In genomic region chr6:112200185-112200914, GRCh38 we compare ENCODE assay signal across 12 cellular contexts. TPM values are rescaled to one million over a fixed set of nuclear protein-coding genes. Genes with fewer than 3 reads are reported as not detected.
"Had no signal": no experiment of that assay in that cellular context is flagged by ENCODE, and none has a peak within 500 bp of the region (broad histone marks: within the 10 kb centered on the region; RNA-seq: fewer than 3 reads in every experiment).

No MANE protein-coding gene starts in this region.

RNA-seq across cellular contexts. Expression of gene LAMA4, which starts 54.0 kb away (rescaled TPM):
- total RNA-seq: activated B cell treated with CpG ODN at 0.5 μM for 24 hours; activated CD4-positive, alpha-beta memory T cell treated with anti-CD3 and anti-CD28 coated beads for 36 hours; activated CD4-positive, alpha-beta memory T cell treated with anti-CD3 and anti-CD28 coated beads, Interleukin-2, amount 10 ng/mL, durations not matched to agents 7 days and 5 days; activated CD4-positive, alpha-beta T cell treated with anti-CD3 and anti-CD28 coated beads, Interleukin-2, amount 10 ng/mL, durations not matched to agents 24 days and 14 days; activated CD4-positive, alpha-beta T cell treated with anti-CD3 and anti-CD28 coated beads, Interleukin-2, amount 10 ng/mL, durations not matched to agents 7 days and 5 days; activated CD8-positive, alpha-beta memory T cell treated with anti-CD3 and anti-CD28 coated beads for 36 hours; activated CD8-positive, alpha-beta memory T cell treated with anti-CD3 and anti-CD28 coated beads, Interleukin-2, amount 10 ng/mL, durations not matched to agents 7 days and 5 days; activated CD8-positive, alpha-beta T cell treated with anti-CD3 and anti-CD28 coated beads for 36 hours; activated CD8-positive, alpha-beta T cell treated with anti-CD3 and anti-CD28 coated beads, Interleukin-2, amount 10 ng/mL, durations not matched to agents 7 days and 5 days; T-helper 1 cell treated with Interleukin-12 subunit alpha and Interleukin-12 subunit beta and Interleukin-4 antibody, amounts not matched to agents 30 ng/mL and 1 ng/mL, for 36 hours; T-helper 17 cell; T-helper 2 cell treated with Interferon-gamma antibody and Interleukin-4, amounts not matched to agents 100 ng/mL and 5 ng/mL, for 36 hours had no signal
